Comparison of ENCODE assay signal across 17 cellular contexts in the genomic region with DNA sequence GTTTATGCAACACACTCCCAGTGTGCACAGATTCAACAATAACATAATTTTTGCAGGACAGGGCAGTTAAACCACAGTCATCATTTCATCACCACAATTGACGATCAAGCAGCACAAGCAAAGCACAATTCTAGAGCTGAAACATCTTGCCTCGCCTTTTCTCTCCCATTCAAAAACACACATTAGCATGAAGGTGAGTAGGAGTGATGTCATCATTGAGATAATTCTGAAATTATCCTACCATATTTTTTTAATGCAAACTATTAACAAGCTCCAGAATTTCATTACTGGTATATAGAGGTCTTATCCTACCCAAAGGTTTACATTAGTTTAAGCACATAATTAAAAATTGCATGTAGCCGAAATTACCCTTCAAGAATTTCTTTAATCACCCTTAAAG. TPM values are rescaled to one million over a fixed set of nuclear protein-coding genes. Genes with fewer than 3 reads are reported as not detected.
DNase-seq lines count a peak whose midpoint lies in the region; ATAC-seq and TF ChIP-seq lines count a peak whose summit lies in the region.
"Had no signal": no experiment of that assay in that cellular context is flagged by ENCODE, and none has a peak within 500 bp of the region (broad histone marks: within the 10 kb centered on the region; RNA-seq: fewer than 3 reads in every experiment).

No MANE protein-coding gene starts in this region.

- peaks cover 2% of the 10 kb centered on the region for H3K79me2 ChIP-seq in parathyroid adenoma

- H3K27me3 ChIP-seq in parathyroid adenoma (ENCODE audit: control insufficient read depth, insufficient read depth, low read length) (no peaks in the 10 kb centered on the region), lower lobe of right lung (ENCODE audit: low read depth) (peaks cover 62% of the 10 kb centered on the region)

- H3K4me3 ChIP-seq in HEK293 (ENCODE audit: low read depth, low read length) (no peak overlapping the region), mesodermal cell (ENCODE audit: extremely low read depth, insufficient read depth, low read length, poor library complexity, severe bottlenecking) (peak overlapping the region; percentile 7), parathyroid adenoma (ENCODE audit: low read depth, low read length) (no peak overlapping the region), lower lobe of right lung (no peak overlapping the region)
- H3K4me3 ChIP-seq: BLaER1 treated with 17β-estradiol and CSF1 and Interleukin-3, amounts not matched to agents 10 nM and 100 nM; GM12878 had no signal

- whole genome bisulfite sequencing in mesodermal cell (ENCODE audit: insufficient coverage in 2 of 2), 2 experiments, result no CpG with 5 or more reads among the region's 3 CpGs

- intact Hi-C loops in lower lobe of right lung (cut with DNase I), result no loop called here

- H3K27ac ChIP-seq in HEK293 (ENCODE audit: extremely low read depth, low read depth, low read length), result no peak overlapping the region
- H3K27ac ChIP-seq in mesodermal cell (ENCODE audit: low read depth, low read length, severe bottlenecking), result no peak overlapping the region
- peak overlapping the region; percentile 16 for H3K27ac ChIP-seq in parathyroid adenoma
- no peak overlapping the region for H3K27ac ChIP-seq in lower lobe of right lung
- H3K27ac ChIP-seq: BLaER1 treated with 17β-estradiol and CSF1 and Interleukin-3, amounts not matched to agents 10 nM and 100 nM; HL-60 had no signal

- H3K4me1 Mint-ChIP-seq in brain, result peaks cover 78% of the 10 kb centered on the region

- POLR2A ChIA-PET in HEK293 (lab: Yijun Ruan, JAX), result no interaction called here

- H3K27me3 Mint-ChIP-seq in brain, result peaks cover 5% of the 10 kb centered on the region

- DNase-seq in lower lobe of right lung (no peak), UCSD-AML1 (lab: John Stamatoyannopoulos, UW; ENCODE audit: unreplicated experiment) (no peak)
- DNase-seq: ACHN; Calu3; CD4-positive, CD25-positive, alpha-beta regulatory T cell; DMS 273 treated with DMSO at 0.1 percent for 48 hours; DMS79; GOT3 had no signal

- no peaks in the 10 kb centered on the region for H3K9me3 Mint-ChIP-seq in brain
- H3K9me3 Mint-ChIP-seq: CD4-positive, CD25-positive, alpha-beta regulatory T cell; H9 had no signal

- CTCF ChIA-PET in HEK293 (lab: Yijun Ruan, JAX), result interaction anchor here (0.5 to 3.7 kb wide), 6 partner anchors 9 to 143 kb away, joined by 3 to 26 read pairs (median 4); no protein-coding TSS in a partner anchor

- no peak overlapping the region for H3K4me2 ChIP-seq in parathyroid adenoma (ENCODE audit: low read length)

- H3K9ac ChIP-seq in parathyroid adenoma, result no peak overlapping the region
- H3K9ac ChIP-seq: BLaER1 treated with 17β-estradiol and CSF1 and Interleukin-3, amounts not matched to agents 10 nM and 100 nM had no signal

- H3K4me3 Mint-ChIP-seq in brain, result peak overlapping the region; percentile 4 to 98 (median 93)
- H3K4me3 Mint-ChIP-seq: CD4-positive, CD25-positive, alpha-beta regulatory T cell; H9 had no signal

- no peak for TF ChIP-seq CTCF in HEK293 (tag by site-specific recombination; IDR thresholded peaks at IDR 0.05)
- no peak for TF ChIP-seq CTCF in brain (conservative IDR thresholded peaks at IDR 0.05)
- TF ChIP-seq CTCF in parathyroid adenoma (IDR thresholded peaks at IDR 0.05), result no peak
- no peak for TF ChIP-seq CTCF in lower lobe of right lung (IDR thresholded peaks at IDR 0.05)

- no peaks in the 10 kb centered on the region for H3K9me3 ChIP-seq in HEK293 (ENCODE audit: control insufficient read depth, insufficient read depth, low read depth, low read length)
- no peaks in the 10 kb centered on the region for H3K9me3 ChIP-seq in mesodermal cell (ENCODE audit: control insufficient read depth, low read length)
- no peaks in the 10 kb centered on the region for H3K9me3 ChIP-seq in parathyroid adenoma (ENCODE audit: control insufficient read depth, low read length)
- no peaks in the 10 kb centered on the region for H3K9me3 ChIP-seq in lower lobe of right lung
- H3K9me3 ChIP-seq: BLaER1 treated with 17β-estradiol and CSF1 and Interleukin-3, amounts not matched to agents 10 nM and 100 nM had no signal

- no peak for ATAC-seq in lower lobe of right lung
- ATAC-seq in HG03469 (IDR thresholded peaks at IDR 0.05; ENCODE audit: unreplicated experiment), result no peak
- ATAC-seq: GM12878 had no signal

- H3K36me3 Mint-ChIP-seq in brain, result peaks cover 21% of the 10 kb centered on the region
- H3K36me3 Mint-ChIP-seq: CD4-positive, CD25-positive, alpha-beta regulatory T cell had no signal

- no peak overlapping the region for H2AFZ ChIP-seq in parathyroid adenoma

- peaks cover 5% of the 10 kb centered on the region; the same call in 1 of the 2 replicates for H3K4me1 ChIP-seq in HEK293 (ENCODE audit: control insufficient read depth, insufficient read depth, low read length)
- H3K4me1 ChIP-seq in mesodermal cell (ENCODE audit: control insufficient read depth, insufficient read depth, low read length, poor library complexity, severe bottlenecking), result peaks cover 43% of the 10 kb centered on the region
- peaks cover 18% of the 10 kb centered on the region for H3K4me1 ChIP-seq in parathyroid adenoma
- H3K4me1 ChIP-seq in lower lobe of right lung, result peaks cover 20% of the 10 kb centered on the region

- H3K36me3 ChIP-seq in HEK293 (ENCODE audit: control insufficient read depth in 2 of 2, insufficient read depth in 1 of 2, low read length in 2 of 2) (no peaks in the 10 kb centered on the region; a peak in 1 of 3 replicates), mesodermal cell (ENCODE audit: control insufficient read depth, insufficient read depth, low read length) (peaks cover 45% of the 10 kb centered on the region), parathyroid adenoma (ENCODE audit: control insufficient read depth, insufficient read depth, low read length) (no peaks in the 10 kb centered on the region), lower lobe of right lung (no peaks in the 10 kb centered on the region)
- H3K36me3 ChIP-seq: BLaER1 treated with 17β-estradiol and CSF1 and Interleukin-3, amounts not matched to agents 10 nM and 100 nM had no signal

- peak overlapping the region; percentile 13 to 98 (median 93) for H3K27ac Mint-ChIP-seq in brain
- H3K27ac Mint-ChIP-seq: CD4-positive, CD25-positive, alpha-beta regulatory T cell; H9 had no signal

TF ChIP-seq in HEK293, 187 proteins besides CTCF, POLR2A, EP300 and RAD21 (continues in another document):
- TF ChIP-seq GLIS2 (tag by site-specific recombination; IDR thresholded peaks at IDR 0.05) (no peak), SCRT1 (tag by site-specific recombination; IDR thresholded peaks at IDR 0.05; ENCODE audit: borderline replicate concordance) (no peak), ZNF629 (tag by site-specific recombination; IDR thresholded peaks at IDR 0.05) (peak; percentile 52), GLI4 (tag by site-specific recombination; IDR thresholded peaks at IDR 0.05) (no peak), SP2 (tag by site-specific recombination; IDR thresholded peaks at IDR 0.05) (no peak), ZNF621 (tag by site-specific recombination; IDR thresholded peaks at IDR 0.05) (no peak), ZNF121 (tag by site-specific recombination; IDR thresholded peaks at IDR 0.05) (peak; percentile 57; the same call in 1 of the 2 replicates), ZNF214 (tag by site-specific recombination; IDR thresholded peaks at IDR 0.05; ENCODE audit: borderline replicate concordance) (no peak), ZNF701 (tag by site-specific recombination; IDR thresholded peaks at IDR 0.05) (no peak), MYNN (tag by site-specific recombination; IDR thresholded peaks at IDR 0.05; ENCODE audit: borderline replicate concordance) (no peak)
- TF ChIP-seq, protein P1, sequence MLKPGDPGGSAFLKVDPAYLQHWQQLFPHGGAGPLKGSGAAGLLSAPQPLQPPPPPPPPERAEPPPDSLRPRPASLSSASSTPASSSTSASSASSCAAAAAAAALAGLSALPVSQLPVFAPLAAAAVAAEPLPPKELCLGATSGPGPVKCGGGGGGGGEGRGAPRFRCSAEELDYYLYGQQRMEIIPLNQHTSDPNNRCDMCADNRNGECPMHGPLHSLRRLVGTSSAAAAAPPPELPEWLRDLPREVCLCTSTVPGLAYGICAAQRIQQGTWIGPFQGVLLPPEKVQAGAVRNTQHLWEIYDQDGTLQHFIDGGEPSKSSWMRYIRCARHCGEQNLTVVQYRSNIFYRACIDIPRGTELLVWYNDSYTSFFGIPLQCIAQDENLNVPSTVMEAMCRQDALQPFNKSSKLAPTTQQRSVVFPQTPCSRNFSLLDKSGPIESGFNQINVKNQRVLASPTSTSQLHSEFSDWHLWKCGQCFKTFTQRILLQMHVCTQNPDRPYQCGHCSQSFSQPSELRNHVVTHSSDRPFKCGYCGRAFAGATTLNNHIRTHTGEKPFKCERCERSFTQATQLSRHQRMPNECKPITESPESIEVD (tag by site-specific recombination; IDR thresholded peaks at IDR 0.05), result 0 out of 2 replicates have a peak, but pooled peaks have one; percentile 29
- TF ChIP-seq, protein P2, sequence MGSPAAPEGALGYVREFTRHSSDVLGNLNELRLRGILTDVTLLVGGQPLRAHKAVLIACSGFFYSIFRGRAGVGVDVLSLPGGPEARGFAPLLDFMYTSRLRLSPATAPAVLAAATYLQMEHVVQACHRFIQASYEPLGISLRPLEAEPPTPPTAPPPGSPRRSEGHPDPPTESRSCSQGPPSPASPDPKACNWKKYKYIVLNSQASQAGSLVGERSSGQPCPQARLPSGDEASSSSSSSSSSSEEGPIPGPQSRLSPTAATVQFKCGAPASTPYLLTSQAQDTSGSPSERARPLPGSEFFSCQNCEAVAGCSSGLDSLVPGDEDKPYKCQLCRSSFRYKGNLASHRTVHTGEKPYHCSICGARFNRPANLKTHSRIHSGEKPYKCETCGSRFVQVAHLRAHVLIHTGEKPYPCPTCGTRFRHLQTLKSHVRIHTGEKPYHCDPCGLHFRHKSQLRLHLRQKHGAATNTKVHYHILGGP (tag by site-specific recombination; IDR thresholded peaks at IDR 0.05), result no peak

RNA-seq across cellular contexts. Expression of a gene that starts 3.5 kb away (rescaled TPM):
- polyA plus RNA-seq in brain (ENCODE audit: insufficient read depth, low read depth, low replicate concordance), result 0.63 TPM
- polyA plus RNA-seq in mesodermal cell (2013, experiment 1 of 2), result 113 TPM
- polyA plus RNA-seq in mesodermal cell (2013, experiment 2 of 2), result 107 TPM
- total RNA-seq in lower lobe of right lung, result not detected
- total RNA-seq: Calu3; CD4-positive, CD25-positive, alpha-beta regulatory T cell had no signal
- polyA plus RNA-seq: CD4-positive, CD25-positive, alpha-beta regulatory T cell had no signal

RNA-seq across cellular contexts. Expression of a gene that starts 48.4 kb away (rescaled TPM):
- polyA plus RNA-seq in brain (ENCODE audit: insufficient read depth, low read depth, low replicate concordance), result 1.4 TPM
- polyA plus RNA-seq in mesodermal cell (2013, experiment 1 of 2), result 11.1 TPM
- 11.0 TPM for polyA plus RNA-seq in mesodermal cell (2013, experiment 2 of 2)
- total RNA-seq in lower lobe of right lung, result 3.6 TPM
